Comparison of ENCODE assay signal across 18 cellular contexts in genomic region chr12:52440821-52441319, GRCh38. TPM values are rescaled to one million over a fixed set of nuclear protein-coding genes. Genes with fewer than 3 reads are reported as not detected.
DNase-seq lines count a peak whose midpoint lies in the region; ATAC-seq and TF ChIP-seq lines count a peak whose summit lies in the region.
"Had no signal": no experiment of that assay in that cellular context is flagged by ENCODE, and none has a peak within 500 bp of the region (broad histone marks: within the 10 kb centered on the region; RNA-seq: fewer than 3 reads in every experiment).

No MANE protein-coding gene starts in this region.

- no peaks in the 10 kb centered on the region for H3K27me3 ChIP-seq in ACC112 (ENCODE audit: insufficient read depth, low read length)
- H3K27me3 ChIP-seq in A673 (replicated peaks; ENCODE audit: insufficient read depth, low read depth, low read length, poor library complexity), result no peaks in the 10 kb centered on the region
- H3K27me3 ChIP-seq: BLaER1 had no signal

- intact Hi-C loops in A673 (cut with micrococcal nuclease; ENCODE audit: unreplicated experiment), result no loop called here

- H3K9me3 ChIP-seq in A673 (ENCODE audit: low read depth, low read length, poor library complexity, severe bottlenecking), result no peaks in the 10 kb centered on the region
- H3K9me3 ChIP-seq: BLaER1 had no signal

- H3K79me2 ChIP-seq in ACC112 (ENCODE audit: control insufficient read depth, insufficient read depth, low read length, unreplicated experiment), result no peaks in the 10 kb centered on the region

- H3K4me1 ChIP-seq in ACC112 (ENCODE audit: control insufficient read depth, insufficient read depth, low read length, unreplicated experiment) (peaks cover 41% of the 10 kb centered on the region), A673 (ENCODE audit: insufficient read depth, low read length, poor library complexity, severe bottlenecking) (no peaks in the 10 kb centered on the region)
- H3K4me1 ChIP-seq: BLaER1 had no signal

- ATAC-seq in HG03571 (IDR thresholded peaks at IDR 0.05; ENCODE audit: unreplicated experiment), result no peak
- no peak for ATAC-seq in HG03378 (IDR thresholded peaks at IDR 0.05; ENCODE audit: unreplicated experiment)
- ATAC-seq: activated T-cell treated with anti-CD3 and anti-CD28 coated beads, Interleukin-2, amount 50 U/mL, for 72 hours had no signal

- no peaks in the 10 kb centered on the region for H3K36me3 ChIP-seq in ACC112 (ENCODE audit: insufficient read depth, low read length)
- no peaks in the 10 kb centered on the region for H3K36me3 ChIP-seq in A673 (ENCODE audit: insufficient read depth, low read length, poor library complexity, severe bottlenecking)
- H3K36me3 ChIP-seq: BLaER1, cardiac muscle cell had no signal

- CTCF ChIA-PET in A673 (lab: Charles Lee), result no interaction called here

- peak overlapping the region; percentile 89 for H3K27ac ChIP-seq in ACC112 (ENCODE audit: low read depth, low read length)
- no peak overlapping the region for H3K27ac ChIP-seq in A673 (ENCODE audit: low read depth, low read length, poor library complexity, severe bottlenecking)
- H3K27ac ChIP-seq: BLaER1, cardiac muscle cell had no signal

- H2AFZ ChIP-seq in ACC112 (ENCODE audit: low read length, unreplicated experiment), result no peak overlapping the region

- POLR2A ChIA-PET in A673 (lab: Charles Lee; ENCODE audit: low non-redundant PET), result no interaction called here

- H3K4me3 ChIP-seq in ACC112 (ENCODE audit: low read depth, low read length), result no peak overlapping the region
- H3K4me3 ChIP-seq in A673 (ENCODE audit: low read depth, low read length, poor library complexity, severe bottlenecking), result no peak overlapping the region
- H3K4me3 ChIP-seq: BLaER1, cardiac muscle cell had no signal

- no peak for TF ChIP-seq CTCF in A673 (conservative IDR thresholded peaks at IDR 0.05; ENCODE audit: low read depth, low read length)

- DNase-seq in GM04504 (ENCODE audit: low read depth), result peak; percentile 32
- DNase-seq in amniotic epithelial cell (ENCODE audit: low read depth), result peak; percentile 98
- peak; percentile 83 for DNase-seq in islet precursor cell
- no peak for DNase-seq in iPS-NIHi7 (ENCODE audit: extremely low spot score)
- no peak for DNase-seq in A673 (ENCODE audit: low spot score)
- DNase-seq: activated CD4-positive, alpha-beta T cell treated with anti-CD3 and anti-CD28 coated beads, Interleukin-2, amount 10 ng/mL, durations not matched to agents 24 days and 14 days; activated T-cell treated with anti-CD3 and anti-CD28 coated beads, Interleukin-2, amount 50 U/mL, for 72 hours; erythroblast; GF-D8; KG1; NCI-H1930 had no signal

- BruUV-seq in A673 (replicated peaks; lab: Mats Ljungman, UMichigan), result no TSS peak

RNA-seq across cellular contexts. Expression of gene KRT75, which starts 6.7 kb away (rescaled TPM):
- total RNA-seq in A673 (2021), result not detected in 2 replicates
- total RNA-seq: activated CD4-positive, alpha-beta T cell treated with anti-CD3 and anti-CD28 coated beads, Interleukin-2, amount 10 ng/mL, durations not matched to agents 24 days and 14 days; activated T-cell treated with anti-CD3 and anti-CD28 coated beads, Interleukin-2, amount 50 U/mL, for 72 hours; cardiac muscle cell; mononuclear cell; T-helper 1 cell treated with Interleukin-12 subunit alpha and Interleukin-12 subunit beta and Interleukin-4 antibody, amounts not matched to agents 30 ng/mL and 1 ng/mL, for 36 hours had no signal

RNA-seq across cellular contexts. Expression of gene KRT6B, which starts 11.1 kb away (rescaled TPM):
- not detected in 2 replicates for total RNA-seq in A673 (2021)
- total RNA-seq: activated CD4-positive, alpha-beta T cell treated with anti-CD3 and anti-CD28 coated beads, Interleukin-2, amount 10 ng/mL, durations not matched to agents 24 days and 14 days; activated T-cell treated with anti-CD3 and anti-CD28 coated beads, Interleukin-2, amount 50 U/mL, for 72 hours; cardiac muscle cell; mononuclear cell; T-helper 1 cell treated with Interleukin-12 subunit alpha and Interleukin-12 subunit beta and Interleukin-4 antibody, amounts not matched to agents 30 ng/mL and 1 ng/mL, for 36 hours had no signal

RNA-seq across cellular contexts. Expression of gene KRT6C, which starts 32.7 kb away (rescaled TPM):
- total RNA-seq in A673 (2021), result not detected in 2 replicates
- total RNA-seq: activated CD4-positive, alpha-beta T cell treated with anti-CD3 and anti-CD28 coated beads, Interleukin-2, amount 10 ng/mL, durations not matched to agents 24 days and 14 days; activated T-cell treated with anti-CD3 and anti-CD28 coated beads, Interleukin-2, amount 50 U/mL, for 72 hours; cardiac muscle cell; mononuclear cell; T-helper 1 cell treated with Interleukin-12 subunit alpha and Interleukin-12 subunit beta and Interleukin-4 antibody, amounts not matched to agents 30 ng/mL and 1 ng/mL, for 36 hours had no signal

RNA-seq across cellular contexts. Expression of gene KRT82, which starts 34.7 kb away (rescaled TPM):
- not detected in 2 replicates for total RNA-seq in A673 (2021)
- total RNA-seq: activated CD4-positive, alpha-beta T cell treated with anti-CD3 and anti-CD28 coated beads, Interleukin-2, amount 10 ng/mL, durations not matched to agents 24 days and 14 days; activated T-cell treated with anti-CD3 and anti-CD28 coated beads, Interleukin-2, amount 50 U/mL, for 72 hours; cardiac muscle cell; mononuclear cell; T-helper 1 cell treated with Interleukin-12 subunit alpha and Interleukin-12 subunit beta and Interleukin-4 antibody, amounts not matched to agents 30 ng/mL and 1 ng/mL, for 36 hours had no signal

RNA-seq across cellular contexts. Expression of gene KRT6A, which starts 52.2 kb away (rescaled TPM):
- total RNA-seq in A673 (2021), result 0.24 TPM in 1 of 2 replicates, not detected in the other
- total RNA-seq: activated CD4-positive, alpha-beta T cell treated with anti-CD3 and anti-CD28 coated beads, Interleukin-2, amount 10 ng/mL, durations not matched to agents 24 days and 14 days; activated T-cell treated with anti-CD3 and anti-CD28 coated beads, Interleukin-2, amount 50 U/mL, for 72 hours; cardiac muscle cell; mononuclear cell; T-helper 1 cell treated with Interleukin-12 subunit alpha and Interleukin-12 subunit beta and Interleukin-4 antibody, amounts not matched to agents 30 ng/mL and 1 ng/mL, for 36 hours had no signal

Comparison
In these comparisons a context has a peak if more than half of its experiments do, and no peak if none do; other contexts are left out.
1. DNase-seq: peak in GM04504 (single experiment), amniotic epithelial cell (single experiment) and islet precursor cell (single experiment); none in iPS-NIHi7 (single experiment) and A673 (single experiment).